In the genomic region with DNA sequence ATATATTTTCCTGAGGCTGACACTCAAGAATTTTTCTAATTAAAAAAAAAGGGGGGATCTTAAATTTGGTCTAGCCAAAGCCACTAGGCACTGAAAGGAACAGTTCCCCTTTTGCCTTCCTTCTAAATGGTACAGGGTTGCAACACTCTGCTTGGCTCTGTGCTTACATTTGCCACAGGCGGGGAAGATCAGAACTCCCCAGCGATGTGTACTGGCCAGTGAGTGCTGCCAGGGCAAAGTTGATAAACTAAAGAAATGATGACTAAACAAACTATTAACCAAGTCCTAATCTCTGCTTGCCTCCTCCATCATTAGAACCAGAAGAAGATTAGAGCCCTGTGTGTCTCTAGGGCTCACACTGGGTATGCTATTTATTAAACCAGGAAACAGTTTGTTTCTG, we compare ENCODE assay signal across 1 cellular context.
TF ChIP-seq lines count a peak whose summit lies in the region.

No MANE protein-coding gene starts in this region.

TF ChIP-seq in GM12878, 131 proteins besides CTCF, POLR2A, EP300 and RAD21 (continued from another document):
- TF ChIP-seq, protein P1, sequence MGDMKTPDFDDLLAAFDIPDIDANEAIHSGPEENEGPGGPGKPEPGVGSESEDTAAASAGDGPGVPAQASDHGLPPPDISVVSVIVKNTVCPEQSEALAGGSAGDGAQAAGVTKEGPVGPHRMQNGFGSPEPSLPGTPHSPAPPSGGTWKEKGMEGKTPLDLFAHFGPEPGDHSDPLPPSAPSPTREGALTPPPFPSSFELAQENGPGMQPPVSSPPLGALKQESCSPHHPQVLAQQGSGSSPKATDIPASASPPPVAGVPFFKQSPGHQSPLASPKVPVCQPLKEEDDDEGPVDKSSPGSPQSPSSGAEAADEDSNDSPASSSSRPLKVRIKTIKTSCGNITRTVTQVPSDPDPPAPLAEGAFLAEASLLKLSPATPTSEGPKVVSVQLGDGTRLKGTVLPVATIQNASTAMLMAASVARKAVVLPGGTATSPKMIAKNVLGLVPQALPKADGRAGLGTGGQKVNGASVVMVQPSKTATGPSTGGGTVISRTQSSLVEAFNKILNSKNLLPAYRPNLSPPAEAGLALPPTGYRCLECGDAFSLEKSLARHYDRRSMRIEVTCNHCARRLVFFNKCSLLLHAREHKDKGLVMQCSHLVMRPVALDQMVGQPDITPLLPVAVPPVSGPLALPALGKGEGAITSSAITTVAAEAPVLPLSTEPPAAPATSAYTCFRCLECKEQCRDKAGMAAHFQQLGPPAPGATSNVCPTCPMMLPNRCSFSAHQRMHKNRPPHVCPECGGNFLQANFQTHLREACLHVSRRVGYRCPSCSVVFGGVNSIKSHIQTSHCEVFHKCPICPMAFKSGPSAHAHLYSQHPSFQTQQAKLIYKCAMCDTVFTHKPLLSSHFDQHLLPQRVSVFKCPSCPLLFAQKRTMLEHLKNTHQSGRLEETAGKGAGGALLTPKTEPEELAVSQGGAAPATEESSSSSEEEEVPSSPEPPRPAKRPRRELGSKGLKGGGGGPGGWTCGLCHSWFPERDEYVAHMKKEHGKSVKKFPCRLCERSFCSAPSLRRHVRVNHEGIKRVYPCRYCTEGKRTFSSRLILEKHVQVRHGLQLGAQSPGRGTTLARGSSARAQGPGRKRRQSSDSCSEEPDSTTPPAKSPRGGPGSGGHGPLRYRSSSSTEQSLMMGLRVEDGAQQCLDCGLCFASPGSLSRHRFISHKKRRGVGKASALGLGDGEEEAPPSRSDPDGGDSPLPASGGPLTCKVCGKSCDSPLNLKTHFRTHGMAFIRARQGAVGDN (IDR thresholded peaks at IDR 0.05), result no peak
- TF ChIP-seq, protein P2, sequence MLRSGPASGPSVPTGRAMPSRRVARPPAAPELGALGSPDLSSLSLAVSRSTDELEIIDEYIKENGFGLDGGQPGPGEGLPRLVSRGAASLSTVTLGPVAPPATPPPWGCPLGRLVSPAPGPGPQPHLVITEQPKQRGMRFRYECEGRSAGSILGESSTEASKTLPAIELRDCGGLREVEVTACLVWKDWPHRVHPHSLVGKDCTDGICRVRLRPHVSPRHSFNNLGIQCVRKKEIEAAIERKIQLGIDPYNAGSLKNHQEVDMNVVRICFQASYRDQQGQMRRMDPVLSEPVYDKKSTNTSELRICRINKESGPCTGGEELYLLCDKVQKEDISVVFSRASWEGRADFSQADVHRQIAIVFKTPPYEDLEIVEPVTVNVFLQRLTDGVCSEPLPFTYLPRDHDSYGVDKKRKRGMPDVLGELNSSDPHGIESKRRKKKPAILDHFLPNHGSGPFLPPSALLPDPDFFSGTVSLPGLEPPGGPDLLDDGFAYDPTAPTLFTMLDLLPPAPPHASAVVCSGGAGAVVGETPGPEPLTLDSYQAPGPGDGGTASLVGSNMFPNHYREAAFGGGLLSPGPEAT (IDR thresholded peaks at IDR 0.05; ENCODE audit: low read depth), result peak; percentile 47; the same call in 1 of the 2 replicates
- TF ChIP-seq MTA2 (IDR thresholded peaks at IDR 0.05; ENCODE audit: low read depth) (0 out of 2 replicates have a peak, but pooled peaks have one; percentile 63), ZNF384 (IDR thresholded peaks at IDR 0.05; ENCODE audit: borderline replicate concordance, low read depth, low read length) (no peak)
